8 cellular contexts compared by ENCODE assay signal in the genomic region with DNA sequence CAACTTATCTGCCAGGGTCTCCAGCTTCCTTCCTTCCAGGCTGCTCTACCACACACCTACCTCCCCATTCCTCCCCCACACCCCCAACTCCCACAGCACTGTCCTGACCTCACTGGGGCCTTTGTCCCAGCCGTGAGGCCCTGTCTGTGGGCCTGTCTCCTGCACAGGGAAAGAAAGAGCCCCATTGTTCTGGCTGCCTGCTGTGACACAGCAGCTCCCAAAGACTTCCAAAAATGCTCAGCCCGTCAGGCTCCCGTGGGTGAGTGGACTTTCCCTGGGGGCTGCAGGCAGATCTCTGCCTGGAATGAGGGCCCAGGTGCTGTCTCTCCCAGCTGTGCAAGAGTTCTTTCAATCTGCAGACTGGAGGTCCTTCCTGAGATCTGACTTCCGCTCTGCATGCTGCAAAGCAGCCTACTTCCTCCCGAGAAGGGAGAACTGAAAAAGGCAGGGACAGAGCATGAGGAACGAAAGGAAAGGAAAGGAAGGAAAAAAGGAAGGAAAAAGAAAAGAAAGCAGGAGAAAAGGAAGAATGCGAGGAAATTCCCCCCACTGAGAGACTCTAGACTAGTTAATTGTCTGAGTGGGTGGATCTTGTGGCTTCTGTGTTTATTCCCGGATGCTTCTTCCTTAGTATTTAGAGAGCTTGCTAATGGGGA. TPM values are rescaled to one million over a fixed set of nuclear protein-coding genes. Genes with fewer than 3 reads are reported as not detected.
DNase-seq lines count a peak whose midpoint lies in the region; ATAC-seq and TF ChIP-seq lines count a peak whose summit lies in the region.

No MANE protein-coding gene starts in this region.

- H3K27me3 ChIP-seq in ACC112 (ENCODE audit: insufficient read depth, low read length) (peaks cover 3% of the 10 kb centered on the region; the same call in 1 of the 2 replicates), HUES64 (ENCODE audit: insufficient read depth, low read length) (peaks cover 19% of the 10 kb centered on the region), mucosa of rectum (ENCODE audit: control insufficient read depth in 2 of 2, insufficient read depth in 2 of 2, low read length in 2 of 2) (peaks cover 0 to 1% of the 10 kb centered on the region in 2 donors)

- H3K36me3 ChIP-seq in ACC112 (ENCODE audit: insufficient read depth, low read length) (no peaks in the 10 kb centered on the region), HUES64 (ENCODE audit: insufficient read depth, low read length) (no peaks in the 10 kb centered on the region), mucosa of rectum (ENCODE audit: control insufficient read depth in 2 of 2, insufficient read depth in 2 of 2, low read length in 2 of 2) (no peaks in the 10 kb centered on the region)

- H3K4me1 ChIP-seq in ACC112 (ENCODE audit: control insufficient read depth, insufficient read depth, low read length, unreplicated experiment) (peaks cover 50% of the 10 kb centered on the region), HUES64 (ENCODE audit: insufficient read depth, low read length) (peaks cover 54% of the 10 kb centered on the region), mucosa of rectum (ENCODE audit: control insufficient read depth in 2 of 2, insufficient read depth in 2 of 2, low read length in 2 of 2) (peaks cover 57 to 61% of the 10 kb centered on the region in 2 donors)

- peaks cover 23% of the 10 kb centered on the region for H3K27me3 Mint-ChIP-seq in stimulated activated naive CD8-positive, alpha-beta T cell treated with anti-CD3 and anti-CD28 coated beads, Interleukin-15, amount 100 ng/mL, for 72 hours

- peak overlapping the region; percentile 9 for H2AFZ ChIP-seq in ACC112 (ENCODE audit: low read length, unreplicated experiment)

- DNase-seq in cardiac fibroblast (ENCODE audit: low read depth in 2 of 2): peak; percentile 26 to 60
- DNase-seq in stimulated activated naive CD8-positive, alpha-beta T cell treated with anti-CD3 and anti-CD28 coated beads, Interleukin-15, amount 100 ng/mL, for 72 hours: no peak
- no peak for DNase-seq in stimulated activated CD4-positive, alpha-beta T cell treated with anti-CD3 and anti-CD28 coated beads, Interleukin-2, amount 100 ng/mL, for 24 hours

- no peak for TF ChIP-seq CTCF in cardiac fibroblast (IDR thresholded peaks at IDR 0.05; ENCODE audit: low read depth, low read length)

- peaks cover 72% of the 10 kb centered on the region for H3K4me1 Mint-ChIP-seq in stimulated activated naive CD8-positive, alpha-beta T cell treated with anti-CD3 and anti-CD28 coated beads, Interleukin-15, amount 100 ng/mL, for 72 hours

- no peak for ATAC-seq in stimulated activated naive CD8-positive, alpha-beta T cell treated with anti-CD3 and anti-CD28 coated beads, Interleukin-15, amount 100 ng/mL, for 72 hours
- ATAC-seq in HG03378 (IDR thresholded peaks at IDR 0.05; ENCODE audit: unreplicated experiment) (no peak), HG02763 (IDR thresholded peaks at IDR 0.05; ENCODE audit: unreplicated experiment) (no peak)

- H3K4me3 ChIP-seq in ACC112 (ENCODE audit: low read depth, low read length): no peak overlapping the region
- no peak overlapping the region for H3K4me3 ChIP-seq in HUES64 (ENCODE audit: low read length)
- H3K4me3 ChIP-seq in cardiac fibroblast (replicated peaks in 1 of 2; ENCODE audit: low read depth in 2 of 2, low read length in 2 of 2): no peak overlapping the region
- peak overlapping the region in 1 of 2 donors; percentile 15 for H3K4me3 ChIP-seq in mucosa of rectum (ENCODE audit: low read length in 2 of 2)

- no peaks in the 10 kb centered on the region for H3K9me3 Mint-ChIP-seq in stimulated activated naive CD8-positive, alpha-beta T cell treated with anti-CD3 and anti-CD28 coated beads, Interleukin-15, amount 100 ng/mL, for 72 hours

- H3K79me2 ChIP-seq in ACC112 (ENCODE audit: control insufficient read depth, insufficient read depth, low read length, unreplicated experiment): no peaks in the 10 kb centered on the region

- H3K9ac ChIP-seq in HUES64 (ENCODE audit: low read depth, low read length) (peak overlapping the region; percentile 44), mucosa of rectum (ENCODE audit: low read depth in 1 of 2, low read length in 2 of 2) (peak overlapping the region in 1 of 2 donors; percentile 24)

- H3K9me3 ChIP-seq in HUES64 (ENCODE audit: insufficient read depth, low read depth, low read length) (no peaks in the 10 kb centered on the region), mucosa of rectum (ENCODE audit: control insufficient read depth in 2 of 2, low read length in 2 of 2) (no peaks in the 10 kb centered on the region)

- H3K27ac ChIP-seq in ACC112 (ENCODE audit: low read depth, low read length) (peak overlapping the region; percentile 45), HUES64 (ENCODE audit: low read depth, low read length) (peak overlapping the region; percentile 87), mucosa of rectum (ENCODE audit: low read depth in 2 of 2, low read length in 2 of 2) (peak overlapping the region; percentile 45 to 80)

- whole genome bisulfite sequencing in HUES64: 39% methylated on average over 8 of the region's 8 CpGs

- no peak overlapping the region for H3K27ac Mint-ChIP-seq in stimulated activated naive CD8-positive, alpha-beta T cell treated with anti-CD3 and anti-CD28 coated beads, Interleukin-15, amount 100 ng/mL, for 72 hours

- no peak overlapping the region for H3K4me3 Mint-ChIP-seq in stimulated activated naive CD8-positive, alpha-beta T cell treated with anti-CD3 and anti-CD28 coated beads, Interleukin-15, amount 100 ng/mL, for 72 hours

RNA-seq across cellular contexts. Expression of a gene that starts 15.1 kb away (rescaled TPM):
- polyA plus RNA-seq in HUES64 (2013, experiment 1 of 2): 116 TPM
- 122 TPM for polyA plus RNA-seq in HUES64 (2013, experiment 2 of 2)

RNA-seq across cellular contexts. Expression of a gene that starts 20.1 kb away (rescaled TPM):
- polyA plus RNA-seq in HUES64 (2013, experiment 1 of 2): 1.6 TPM
- polyA plus RNA-seq in HUES64 (2013, experiment 2 of 2): 2.0 TPM

RNA-seq across cellular contexts. Expression of a gene that starts 42.8 kb away (rescaled TPM):
- polyA plus RNA-seq in HUES64 (2013, experiment 1 of 2): not detected
- 0.19 TPM for polyA plus RNA-seq in HUES64 (2013, experiment 2 of 2)

RNA-seq across cellular contexts. Expression of a gene that starts 43.3 kb away (rescaled TPM):
- polyA plus RNA-seq in HUES64 (2013, experiment 1 of 2): 229 TPM
- 318 TPM for polyA plus RNA-seq in HUES64 (2013, experiment 2 of 2)

Comparison
In these comparisons a context has a peak if more than half of its experiments do, and no peak if none do; other contexts are left out.
1. DNase-seq: peak in cardiac fibroblast (2 of 2); none in stimulated activated naive CD8-positive, alpha-beta T cell treated with anti-CD3 and anti-CD28 coated beads, Interleukin-15, amount 100 ng/mL, for 72 hours (0 of 2) and stimulated activated CD4-positive, alpha-beta T cell treated with anti-CD3 and anti-CD28 coated beads, Interleukin-2, amount 100 ng/mL, for 24 hours (0 of 2).
2. Peak in every context shown above with its lines, with median percentiles within 50 percentile points of each other: H3K27ac ChIP-seq.